Comparison of ENCODE assay signal across 18 cellular contexts in the genomic region with DNA sequence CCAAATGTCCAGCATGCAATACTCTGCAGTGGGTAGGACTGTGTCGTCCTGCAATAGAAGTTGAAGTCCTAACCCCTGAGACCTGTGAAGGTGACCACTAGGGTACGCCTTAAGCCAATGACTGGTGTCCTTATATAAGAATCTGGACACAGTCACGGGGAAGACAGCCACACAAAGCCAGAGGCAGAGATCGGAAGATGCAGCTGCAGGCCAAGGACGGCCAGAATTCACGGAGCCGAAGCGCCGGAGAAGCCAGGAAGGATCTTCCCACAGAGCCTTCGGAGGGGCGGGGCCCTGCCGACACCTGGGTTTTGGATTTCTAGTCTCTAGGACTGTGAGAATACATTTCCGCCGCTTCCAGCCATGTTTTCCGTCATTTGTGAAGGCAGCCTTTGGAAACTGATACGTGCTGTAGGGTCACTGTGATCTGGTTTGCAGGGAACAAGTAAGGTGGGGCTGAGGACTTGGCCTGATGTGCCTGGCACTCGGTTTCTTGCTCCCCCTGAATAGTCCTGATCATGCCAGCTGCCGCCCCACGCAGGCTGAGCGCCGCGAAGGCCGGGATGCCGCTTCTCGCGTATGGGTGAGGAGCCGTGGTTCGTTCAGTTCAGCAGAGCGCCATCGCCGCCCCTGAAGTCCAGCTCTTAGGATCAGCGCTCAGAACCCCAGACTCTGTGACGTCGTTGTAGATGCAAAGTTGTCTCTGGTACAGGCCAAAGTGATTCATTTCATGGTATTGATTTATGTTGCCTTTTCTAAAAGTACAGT. TPM values are rescaled to one million over a fixed set of nuclear protein-coding genes. Genes with fewer than 3 reads are reported as not detected.
A peak's percentile ranks its signal among the peaks of the same experiment; 100 is the strongest.
DNase-seq lines count a peak whose midpoint lies in the region; ATAC-seq and TF ChIP-seq lines count a peak whose summit lies in the region.
"Had no signal": no experiment of that assay in that cellular context is flagged by ENCODE, and none has a peak within 500 bp of the region (broad histone marks: within the 10 kb centered on the region; RNA-seq: fewer than 3 reads in every experiment).

No MANE protein-coding gene starts in this region.

- intact Hi-C loops in gastrocnemius medialis (cut with DNase I; ENCODE audit: low total_unique reads), result no loop called here

- H3K27me3 ChIP-seq in gastrocnemius medialis (no peaks in the 10 kb centered on the region), MM.1S (replicated peaks; ENCODE audit: insufficient read depth, low read length) (no peaks in the 10 kb centered on the region)
- H3K27me3 ChIP-seq: colonic mucosa had no signal

- peak in 1 of 2 donors; percentile 24 for ATAC-seq in gastrocnemius medialis
- ATAC-seq: left lung had no signal

- H3K4me1 ChIP-seq in gastrocnemius medialis (no peaks in the 10 kb centered on the region), MM.1S (ENCODE audit: low read length) (0 out of 2 replicates have a peak, but pooled peaks cover 4% of the 10 kb centered on the region)
- H3K4me1 ChIP-seq: colonic mucosa, left lung had no signal

- H3K4me3 ChIP-seq in LNCaP clone FGC (ENCODE audit: low read depth, low read length) (no peak overlapping the region), gastrocnemius medialis (peak overlapping the region in 3 of 4 donors; percentile 4 to 21 (median 13)), MM.1S (ENCODE audit: low read length) (no peak overlapping the region)
- H3K4me3 ChIP-seq: colonic mucosa, left lung had no signal

- H3F3A ChIP-seq in MM.1S (ENCODE audit: insufficient read depth, low read length), result no peaks in the 10 kb centered on the region

- H3K9me3 ChIP-seq in gastrocnemius medialis, result no peaks in the 10 kb centered on the region
- no peaks in the 10 kb centered on the region for H3K9me3 ChIP-seq in MM.1S (replicated peaks; ENCODE audit: insufficient read depth, low read length)
- H3K9me3 ChIP-seq: colonic mucosa, left lung had no signal

- H3K9me2 ChIP-seq in MM.1S (replicated peaks; ENCODE audit: insufficient read depth, low read length), result no peaks in the 10 kb centered on the region

- H3K36me3 ChIP-seq in gastrocnemius medialis (no peaks in the 10 kb centered on the region), MM.1S (replicated peaks; ENCODE audit: insufficient read depth, low read length) (no peaks in the 10 kb centered on the region)
- H3K36me3 ChIP-seq: colonic mucosa, left lung had no signal

- no peaks in the 10 kb centered on the region for H4K20me1 ChIP-seq in MM.1S (ENCODE audit: insufficient read depth, low read length)

- H3K9ac ChIP-seq in MM.1S (ENCODE audit: low read length), result no peak overlapping the region

- H3K4me2 ChIP-seq in MM.1S (ENCODE audit: low read depth, low read length), result no peak overlapping the region

- in situ Hi-C loops in gastrocnemius medialis (cut with MboI; ENCODE audit: low sequenced_read_pairs in 4 of 4), result loop anchor here in 2 of 4 donors (25.0 kb wide), 1 partner anchor 292 kb away; no protein-coding TSS in a partner anchor

- no peak for DNase-seq in LNCaP clone FGC (ENCODE audit: low read depth)
- peak; percentile 7 for DNase-seq in dermis blood vessel endothelial cell
- peak; percentile 50 for DNase-seq in islet precursor cell
- DNase-seq in gastrocnemius medialis, result no peak
- DNase-seq in MM.1S, result no peak
- DNase-seq in SW 1271 (lab: John Stamatoyannopoulos, UW), result no peak
- no peak for DNase-seq in mesenteric fat pad (ENCODE audit: low spot score)
- DNase-seq: activated B cell treated with CpG ODN at 0.5 μM for 24 hours; activated CD4-positive, alpha-beta T cell treated with anti-CD3 and anti-CD28 coated beads, Interleukin-2, amount 50 U/mL, for 48 hours; activated naive CD4-positive, alpha-beta T cell treated with Interleukin-2 at 50 U/mL for 16 hours; colonic mucosa; glutamatergic neuron; GOT3; left lung; NCI-H1694; NCI-H2171 treated with DMSO at 0.1 percent for 48 hours; NCI-H526; T1000 had no signal

- H3K27ac ChIP-seq in gastrocnemius medialis (peak overlapping the region; percentile 36 to 72 (median 47)), MM.1S (ENCODE audit: low read length) (no peak overlapping the region)
- H3K27ac ChIP-seq: colonic mucosa, left lung had no signal

- H3K79me2 ChIP-seq in MM.1S (ENCODE audit: low read length), result no peaks in the 10 kb centered on the region

- H2AFZ ChIP-seq in MM.1S (ENCODE audit: low read length), result no peak overlapping the region

- TF ChIP-seq POLR2A in gastrocnemius medialis (IDR thresholded peaks at IDR 0.05), result no peak

- TF ChIP-seq CTCF in LNCaP clone FGC (IDR thresholded peaks at IDR 0.05; ENCODE audit: control insufficient read depth, extremely low read depth, insufficient read depth) (0 out of 2 replicates have a peak, but pooled peaks have one; percentile 7), gastrocnemius medialis (IDR thresholded peaks at IDR 0.05 in 4 of 5, conservative IDR thresholded peaks at IDR 0.05 in 1 of 5) (peak in 4 of 5 experiments; percentile 6 to 24 (median 16)), MM.1S (IDR thresholded peaks at IDR 0.05; ENCODE audit: low read length) (no peak)

RNA-seq across cellular contexts. Expression of a gene that starts 38.7 kb away (rescaled TPM):
- total RNA-seq in dermis blood vessel endothelial cell, result 21.1 and 23.0 TPM in 2 replicates
- total RNA-seq in gastrocnemius medialis, result 10 to 100 TPM; 25.7 to 34.0 (median 29.9) TPM
- total RNA-seq in mesenteric fat pad, result 25.5 TPM

RNA-seq across cellular contexts. Expression of a gene that starts 40.4 kb away (rescaled TPM):
- total RNA-seq in dermis blood vessel endothelial cell (10.0 and 15.0 TPM in 2 replicates), gastrocnemius medialis (1 to 10 TPM; 5.9 to 7.9 (median 7.6) TPM), mesenteric fat pad (20.9 TPM)

Comparison
In these comparisons a context has a peak if more than half of its experiments do, and no peak if none do; other contexts are left out.
1. DNase-seq: peak in dermis blood vessel endothelial cell (single experiment) and islet precursor cell (single experiment); none in LNCaP clone FGC (single experiment), gastrocnemius medialis (0 of 2), MM.1S (single experiment), SW 1271 (0 of 2) and mesenteric fat pad (single experiment).
2. H3K4me3 ChIP-seq: peak in gastrocnemius medialis (3 of 4); none in LNCaP clone FGC (single experiment) and MM.1S (single experiment).